ENCODE assay signal across 12 cellular contexts in genomic region chr3:55620361-55621025, GRCh38.
DNase-seq lines count a peak whose midpoint lies in the region; ATAC-seq, FAIRE-seq and TF ChIP-seq lines count a peak whose summit lies in the region.
"Had no signal": no experiment of that assay in that cellular context is flagged by ENCODE, and none has a peak within 500 bp of the region (broad histone marks: within the 10 kb centered on the region; RNA-seq: fewer than 3 reads in every experiment).

No MANE protein-coding gene starts in this region.

- POLR2A ChIA-PET in HEK293T (lab: Yijun Ruan, JAX), result interaction anchor here (1.1 kb wide), 1 partner anchor 134 kb away, joined by 3 read pairs; no protein-coding TSS in a partner anchor

- CTCF ChIA-PET in HEK293T (lab: Yijun Ruan, JAX), result interaction anchor here (0.9 kb wide), 1 partner anchor 11 kb away, joined by 3 read pairs; no protein-coding TSS in a partner anchor

- no peak overlapping the region for H3K4me3 ChIP-seq in fibroblast of villous mesenchyme (ENCODE audit: low read depth, low read length)
- H3K4me3 ChIP-seq: thyroid gland had no signal

- no peak for ATAC-seq in GM19467 (IDR thresholded peaks at IDR 0.05; ENCODE audit: unreplicated experiment)
- ATAC-seq: CD8-positive, alpha-beta T cell had no signal

- DNase-seq in HEK293T (ENCODE audit: extremely low spot score) (peak; percentile 56), NOMO-1 (lab: John Stamatoyannopoulos, UW; ENCODE audit: unreplicated experiment in 2 of 2) (peak; percentile 30 to 77), fibroblast of villous mesenchyme (ENCODE audit: low read depth) (peak; percentile 63), NCI-H1417 treated with DMSO at 0.1 percent for 48 hours (lab: John Stamatoyannopoulos, UW) (no peak), NCI-H2029 treated with DMSO at 0.1 percent for 48 hours (lab: John Stamatoyannopoulos, UW) (no peak), anterior cingulate cortex (lab: John Stamatoyannopoulos, UW) (no peak)
- DNase-seq: activated B cell treated with CpG ODN at 0.5 μM for 24 hours; CD8-positive, alpha-beta T cell; NCI-H1694; thyroid gland had no signal

- FAIRE-seq in G401.6 (lab: Jason Lieb, UNC), result peak; percentile 99

- TF ChIP-seq CTCF in fibroblast of villous mesenchyme (IDR thresholded peaks at IDR 0.05; ENCODE audit: insufficient read depth, low read depth, low read length), result no peak

TF ChIP-seq in HEK293T, 16 proteins besides CTCF, POLR2A, EP300 and RAD21:
- TF ChIP-seq NFRKB (IDR thresholded peaks at IDR 0.05) (no peak), BHLHE40 (IDR thresholded peaks at IDR 0.05; ENCODE audit: borderline replicate concordance) (no peak), PKNOX1 (IDR thresholded peaks at IDR 0.05) (peak; percentile 97), SP1 (IDR thresholded peaks at IDR 0.05) (no peak), FOXM1 (IDR thresholded peaks at IDR 0.05; ENCODE audit: borderline replicate concordance) (peak; percentile 21; the same call in 1 of the 2 replicates), FOXA1 (IDR thresholded peaks at IDR 0.05) (no peak), L3MBTL2 (conservative IDR thresholded peaks at IDR 0.05) (no peak), SUZ12 (IDR thresholded peaks at IDR 0.05) (no peak), TARDBP (IDR thresholded peaks at IDR 0.05) (no peak), CTBP1 (IDR thresholded peaks at IDR 0.05; ENCODE audit: borderline replicate concordance) (peak; percentile 89; the same call in 1 of the 2 replicates), ZNF384 (IDR thresholded peaks at IDR 0.05) (no peak), FOXK2 (IDR thresholded peaks at IDR 0.05) (no peak), ELF4 (IDR thresholded peaks at IDR 0.05) (no peak), LEF1 (IDR thresholded peaks at IDR 0.05; ENCODE audit: borderline replicate concordance) (no peak)
TF ChIP-seq in HEK293T: peak in this region for 3.

Comparison
In these comparisons a context has a peak if more than half of its experiments do, and no peak if none do; other contexts are left out.
1. DNase-seq: peak in HEK293T (single experiment), NOMO-1 (2 of 2) and fibroblast of villous mesenchyme (single experiment); none in NCI-H1417 treated with DMSO at 0.1 percent for 48 hours (single experiment), NCI-H2029 treated with DMSO at 0.1 percent for 48 hours (single experiment) and anterior cingulate cortex (0 of 58).